2 cellular contexts compared by ENCODE assay signal in the genomic region with DNA sequence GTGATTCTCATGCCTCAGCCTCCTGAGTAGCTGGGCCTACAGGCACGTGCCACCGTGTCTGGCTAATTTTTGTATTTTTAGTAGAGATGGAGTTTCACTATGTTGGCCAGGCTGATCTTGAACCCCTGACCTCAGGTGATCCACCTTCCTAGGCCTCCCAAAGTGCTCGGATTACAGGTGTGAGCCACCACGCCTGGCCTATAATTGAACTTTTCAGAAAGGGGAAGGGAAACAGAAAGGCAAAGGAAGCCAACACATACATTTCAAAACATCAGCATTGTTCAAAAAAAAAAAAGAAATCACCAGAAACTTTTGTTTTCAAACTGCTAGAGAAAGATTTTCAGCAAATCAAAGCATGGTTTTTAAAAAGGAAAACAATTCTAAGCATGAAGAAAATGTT. TPM values are rescaled to one million over a fixed set of nuclear protein-coding genes. Genes with fewer than 3 reads are reported as not detected.
"Had no signal": no experiment of that assay in that cellular context is flagged by ENCODE, and none has a peak within 500 bp of the region (broad histone marks: within the 10 kb centered on the region; RNA-seq: fewer than 3 reads in every experiment).

No MANE protein-coding gene starts in this region.

RNA-seq across cellular contexts. Expression of gene KCNH1, which starts 54.8 kb away (rescaled TPM):
- polyA plus RNA-seq: keratinocyte, spleen had no signal
